14 cellular contexts compared by ENCODE assay signal in genomic region chr1:85314726-85315125, GRCh38. TPM values are rescaled to one million over a fixed set of nuclear protein-coding genes. Genes with fewer than 3 reads are reported as not detected.
A peak's percentile ranks its signal among the peaks of the same experiment; 100 is the strongest.
DNase-seq lines count a peak whose midpoint lies in the region; ATAC-seq and TF ChIP-seq lines count a peak whose summit lies in the region.
"Had no signal": no experiment of that assay in that cellular context is flagged by ENCODE, and none has a peak within 500 bp of the region (broad histone marks: within the 10 kb centered on the region; RNA-seq: fewer than 3 reads in every experiment).

No MANE protein-coding gene starts in this region.

- TF ChIP-seq EP300 in esophagus muscularis mucosa (IDR thresholded peaks at IDR 0.05), result no peak

- H3K9me3 ChIP-seq in SJCRH30 (replicated peaks) (no peaks in the 10 kb centered on the region), skeletal muscle satellite cell (replicated peaks; ENCODE audit: low read length) (no peaks in the 10 kb centered on the region), esophagus muscularis mucosa (no peaks in the 10 kb centered on the region)

- peak overlapping the region; percentile 7 for H3K4me2 ChIP-seq in skeletal muscle satellite cell (ENCODE audit: low read length)

- TF ChIP-seq POLR2A in esophagus muscularis mucosa (IDR thresholded peaks at IDR 0.05; ENCODE audit: low read depth), result no peak

- 0 out of 2 replicates have a peak, but pooled peaks cover 3% of the 10 kb centered on the region for H3K36me3 ChIP-seq in SJCRH30
- H3K36me3 ChIP-seq in skeletal muscle satellite cell (ENCODE audit: insufficient read depth, low read length), result peaks cover 26% of the 10 kb centered on the region
- no peaks in the 10 kb centered on the region for H3K36me3 ChIP-seq in esophagus muscularis mucosa

- no peak overlapping the region for H3K4me3 ChIP-seq in SJCRH30
- no peak overlapping the region for H3K4me3 ChIP-seq in skeletal muscle satellite cell (ENCODE audit: low read length)
- no peak overlapping the region for H3K4me3 ChIP-seq in esophagus muscularis mucosa

- ATAC-seq in HG02852 (IDR thresholded peaks at IDR 0.05; ENCODE audit: unreplicated experiment) (no peak), GM21576 (IDR thresholded peaks at IDR 0.05; ENCODE audit: unreplicated experiment) (no peak)

- TF ChIP-seq CTCF in C4-2B (conservative IDR thresholded peaks at IDR 0.05), result no peak
- TF ChIP-seq CTCF in esophagus muscularis mucosa (IDR thresholded peaks at IDR 0.05), result no peak

- H3K27ac ChIP-seq in C4-2B (peak overlapping the region; percentile 75), SJCRH30 (peak overlapping the region; percentile 32), esophagus muscularis mucosa (replicated peaks in 1 of 4) (no peak overlapping the region)

- peak overlapping the region; percentile 79 for H3K9ac ChIP-seq in skeletal muscle satellite cell (ENCODE audit: low read depth, low read length)

- intact Hi-C loops in esophagus muscularis mucosa (cut with DNase I), result no loop called here

- H3K27me3 ChIP-seq in SJCRH30, result no peaks in the 10 kb centered on the region
- H3K27me3 ChIP-seq in skeletal muscle satellite cell (ENCODE audit: control insufficient read depth, insufficient read depth, low read length), result no peaks in the 10 kb centered on the region
- no peaks in the 10 kb centered on the region for H3K27me3 ChIP-seq in esophagus muscularis mucosa

- H3K4me1 ChIP-seq in SJCRH30 (peaks cover 25% of the 10 kb centered on the region), skeletal muscle satellite cell (ENCODE audit: control insufficient read depth, insufficient read depth, low read length) (peaks cover 58% of the 10 kb centered on the region), esophagus muscularis mucosa (peaks cover 0 to 21% (median 14%) of the 10 kb centered on the region in 4 donors)

- DNase-seq in SJCRH30 (no peak), iris pigment epithelial cell (ENCODE audit: low read depth) (peak; percentile 55), DMS114 treated with DMSO at 0.1 percent for 48 hours (lab: John Stamatoyannopoulos, UW; ENCODE audit: unreplicated experiment) (no peak), esophagus muscularis mucosa (ENCODE audit: extremely low spot score) (no peak)
- DNase-seq: activated naive CD4-positive, alpha-beta T cell treated with anti-CD3 and anti-CD28 coated beads, Interleukin-2, amount 50 U/mL, for 16 hours; C1 segment of cervical spinal cord; central memory CD4-positive, alpha-beta T cell; DMS79 treated with DMSO at 0.1 percent for 48 hours; hypothalamus; occipital lobe had no signal

RNA-seq across cellular contexts. Expression of gene BCL10, which starts 38.3 kb away (rescaled TPM):
- 24.9 and 26.6 TPM in 2 replicates for total RNA-seq in SJCRH30 (2014; rRNA removed; shearing (Covaris generic))
- 31.7 and 38.4 TPM in 2 replicates for total RNA-seq in skeletal muscle satellite cell (2012; rRNA removed)
- 10 to 100 TPM in 2 of 4 donors, 1 to 10 TPM in 2; 8.7 to 15.1 (median 10.8) TPM for total RNA-seq in esophagus muscularis mucosa

RNA-seq across cellular contexts. Expression of gene C1orf52, which starts 55.3 kb away (rescaled TPM):
- 21.7 and 25.8 TPM in 2 replicates for total RNA-seq in SJCRH30 (2014; rRNA removed; shearing (Covaris generic))
- 8.9 and 12.9 TPM in 2 replicates for total RNA-seq in skeletal muscle satellite cell (2012; rRNA removed)
- total RNA-seq in esophagus muscularis mucosa, result 10 to 100 TPM; 11.2 to 22.4 (median 15.4) TPM

Comparison
In these comparisons a context has a peak if more than half of its experiments do, and no peak if none do; other contexts are left out.
1. H3K27ac ChIP-seq: peak in C4-2B (single experiment) and SJCRH30 (single experiment); none in esophagus muscularis mucosa (0 of 4).